1 cellular context compared by ENCODE assay signal in genomic region chr1:3651939-3652537, GRCh38.
A peak's percentile ranks its signal among the peaks of the same experiment; 100 is the strongest.
TF ChIP-seq lines count a peak whose summit lies in the region.

TSS of gene TP73 (plus strand) at chr1:3652516. CDS start at chr1:3682366, 29,850 bp downstream.

TF ChIP-seq in HEK293, 187 proteins besides CTCF, POLR2A, EP300 and RAD21 (continued from another document):
- TF ChIP-seq ZNF449 (tag by site-specific recombination; IDR thresholded peaks at IDR 0.05) (peak; percentile 25; the same call in 1 of the 2 replicates), ZBTB26 (tag by site-specific recombination; optimal IDR thresholded peaks at IDR 0.05) (peak; percentile 47), ATF2 (tag by site-specific recombination; IDR thresholded peaks at IDR 0.05; ENCODE audit: low read depth) (no peak), KLF1 (tag by site-specific recombination; IDR thresholded peaks at IDR 0.05) (0 out of 2 replicates have a peak, but pooled peaks have one; percentile 15), ZNF394 (tag by site-specific recombination; IDR thresholded peaks at IDR 0.05; ENCODE audit: borderline replicate concordance) (no peak), ZNF660 (tag by site-specific recombination; IDR thresholded peaks at IDR 0.05) (peak; percentile 67; the same call in 1 of the 2 replicates), ZFHX2 (tag by site-specific recombination; conservative IDR thresholded peaks at IDR 0.05) (peak; percentile 84), GLIS1 (tag by site-specific recombination; IDR thresholded peaks at IDR 0.05) (peak; percentile 28; the same call in 1 of the 2 replicates), ZNF114 (tag by site-specific recombination; IDR thresholded peaks at IDR 0.05) (no peak), PATZ1 (tag by site-specific recombination; IDR thresholded peaks at IDR 0.05) (peak; percentile 66; the same call in 1 of the 2 replicates), ZNF121 (tag by site-specific recombination; IDR thresholded peaks at IDR 0.05) (peak; percentile 94), ZNF37A (tag by site-specific recombination; IDR thresholded peaks at IDR 0.05) (0 out of 2 replicates have a peak, but pooled peaks have one; percentile 23), ZNF639 (tag by site-specific recombination; IDR thresholded peaks at IDR 0.05) (no peak)
